1 cellular context compared by ENCODE assay signal in the genomic region with DNA sequence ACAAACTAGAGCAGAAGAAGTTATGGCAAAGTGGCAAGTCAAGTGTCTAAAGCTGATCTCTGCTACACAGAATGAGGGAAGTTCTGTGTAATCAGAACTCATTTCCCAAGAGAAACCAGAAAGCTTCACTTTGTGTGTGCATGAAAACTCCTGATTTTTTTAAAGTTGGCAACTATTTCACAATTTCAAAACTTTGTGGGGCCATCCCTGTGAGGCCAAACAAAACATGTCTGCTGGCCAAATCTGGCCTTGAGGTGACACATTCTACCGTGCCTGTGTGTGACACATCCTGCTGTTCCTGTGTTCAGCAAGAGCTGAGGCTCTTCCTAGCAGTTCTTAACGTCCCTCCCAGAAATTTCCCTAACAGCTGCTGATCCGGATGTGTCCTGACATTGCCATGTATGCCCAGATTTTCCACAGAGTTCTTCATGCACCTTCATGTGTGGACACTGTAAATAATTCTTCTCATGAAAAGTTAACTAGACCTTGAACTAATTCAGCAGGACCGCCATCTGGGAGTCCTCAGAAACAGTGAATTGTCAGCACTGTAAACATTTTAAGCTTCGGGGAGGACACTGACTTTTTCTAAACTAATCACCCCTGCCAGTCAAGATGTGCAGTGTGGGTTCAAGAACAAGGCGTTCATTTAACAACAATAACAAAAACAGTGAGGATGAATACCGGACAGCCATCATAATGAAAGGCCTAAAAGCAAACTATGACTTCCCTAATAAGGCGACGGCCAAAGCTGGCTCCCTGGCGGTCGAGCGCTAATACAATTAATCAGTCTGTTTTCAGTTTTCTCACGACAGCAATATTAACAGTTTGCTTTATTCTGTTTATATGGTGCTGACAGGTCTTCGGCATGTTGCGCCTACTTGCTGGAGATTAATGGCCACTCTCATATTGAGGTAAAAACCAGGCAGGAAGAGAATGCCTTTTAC.
TF ChIP-seq lines count a peak whose summit lies in the region.

No MANE protein-coding gene starts in this region.

TF ChIP-seq in HepG2, 621 proteins besides CTCF, POLR2A, EP300 and RAD21 (continued from another document and continues in another):
- TF ChIP-seq, protein P1, sequence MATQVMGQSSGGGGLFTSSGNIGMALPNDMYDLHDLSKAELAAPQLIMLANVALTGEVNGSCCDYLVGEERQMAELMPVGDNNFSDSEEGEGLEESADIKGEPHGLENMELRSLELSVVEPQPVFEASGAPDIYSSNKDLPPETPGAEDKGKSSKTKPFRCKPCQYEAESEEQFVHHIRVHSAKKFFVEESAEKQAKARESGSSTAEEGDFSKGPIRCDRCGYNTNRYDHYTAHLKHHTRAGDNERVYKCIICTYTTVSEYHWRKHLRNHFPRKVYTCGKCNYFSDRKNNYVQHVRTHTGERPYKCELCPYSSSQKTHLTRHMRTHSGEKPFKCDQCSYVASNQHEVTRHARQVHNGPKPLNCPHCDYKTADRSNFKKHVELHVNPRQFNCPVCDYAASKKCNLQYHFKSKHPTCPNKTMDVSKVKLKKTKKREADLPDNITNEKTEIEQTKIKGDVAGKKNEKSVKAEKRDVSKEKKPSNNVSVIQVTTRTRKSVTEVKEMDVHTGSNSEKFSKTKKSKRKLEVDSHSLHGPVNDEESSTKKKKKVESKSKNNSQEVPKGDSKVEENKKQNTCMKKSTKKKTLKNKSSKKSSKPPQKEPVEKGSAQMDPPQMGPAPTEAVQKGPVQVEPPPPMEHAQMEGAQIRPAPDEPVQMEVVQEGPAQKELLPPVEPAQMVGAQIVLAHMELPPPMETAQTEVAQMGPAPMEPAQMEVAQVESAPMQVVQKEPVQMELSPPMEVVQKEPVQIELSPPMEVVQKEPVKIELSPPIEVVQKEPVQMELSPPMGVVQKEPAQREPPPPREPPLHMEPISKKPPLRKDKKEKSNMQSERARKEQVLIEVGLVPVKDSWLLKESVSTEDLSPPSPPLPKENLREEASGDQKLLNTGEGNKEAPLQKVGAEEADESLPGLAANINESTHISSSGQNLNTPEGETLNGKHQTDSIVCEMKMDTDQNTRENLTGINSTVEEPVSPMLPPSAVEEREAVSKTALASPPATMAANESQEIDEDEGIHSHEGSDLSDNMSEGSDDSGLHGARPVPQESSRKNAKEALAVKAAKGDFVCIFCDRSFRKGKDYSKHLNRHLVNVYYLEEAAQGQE (IDR thresholded peaks at IDR 0.05; ENCODE audit: borderline replicate concordance in 1 of 2, low read depth in 1 of 2, low read length in 2 of 2): 0 out of 4 replicates have a peak, but pooled peaks of 1 of the 2 experiments have one; percentile 8
- TF ChIP-seq ZNF331 (CRISPR knock-in tag; IDR thresholded peaks at IDR 0.05) (peak; percentile 86; the same call in 1 of the 2 replicates), ETV6 (CRISPR knock-in tag; conservative IDR thresholded peaks at IDR 0.05) (peak; percentile 58; the same call in 1 of the 2 replicates), IRX3 (CRISPR knock-in tag; IDR thresholded peaks at IDR 0.05; ENCODE audit: borderline replicate concordance, low read depth) (no peak; the same call in 1 of the 2 replicates), ZNF282 (IDR thresholded peaks at IDR 0.05; ENCODE audit: partially characterized antibody) (no peak), TCF12 (IDR thresholded peaks at IDR 0.05) (no peak), TCF12 (CRISPR knock-in tag; IDR thresholded peaks at IDR 0.05) (no peak), PHF5A (CRISPR knock-in tag; IDR thresholded peaks at IDR 0.05; ENCODE audit: low read depth, unreplicated experiment) (peak; percentile 26), HDAC6 (IDR thresholded peaks at IDR 0.05; ENCODE audit: low read depth, low read length) (no peak), MXI1 (IDR thresholded peaks at IDR 0.05; ENCODE audit: borderline replicate concordance, low read depth, low read length) (peak; percentile 86; the same call in 2 of the 3 replicates), ZNF878 (CRISPR knock-in tag; IDR thresholded peaks at IDR 0.05) (no peak), MLLT10 (CRISPR knock-in tag; IDR thresholded peaks at IDR 0.05) (no peak), ZMYM3 (CRISPR knock-in tag; IDR thresholded peaks at IDR 0.05) (peak; percentile 86), ZNF782 (CRISPR knock-in tag; IDR thresholded peaks at IDR 0.05; ENCODE audit: borderline replicate concordance) (0 out of 2 replicates have a peak, but pooled peaks have one; percentile 41), HMG20A (CRISPR knock-in tag; IDR thresholded peaks at IDR 0.05; ENCODE audit: borderline replicate concordance) (peak; percentile 87; the same call in 1 of the 2 replicates), SP5 (CRISPR knock-in tag; IDR thresholded peaks at IDR 0.05; ENCODE audit: borderline replicate concordance, low read depth) (peak; percentile 32), ZNF3 (CRISPR knock-in tag; IDR thresholded peaks at IDR 0.05) (peak; percentile 67), FOXA1 (IDR thresholded peaks at IDR 0.05) (no peak), FOXA1 (CRISPR knock-in tag; IDR thresholded peaks at IDR 0.05) (no peak), GFI1 (CRISPR knock-in tag; IDR thresholded peaks at IDR 0.05; ENCODE audit: borderline replicate concordance) (peak; percentile 60; the same call in 1 of the 2 replicates), KDM5B (CRISPR knock-in tag; IDR thresholded peaks at IDR 0.05; ENCODE audit: borderline replicate concordance) (peak; percentile 50; the same call in 1 of the 2 replicates), MIER2 (CRISPR knock-in tag; IDR thresholded peaks at IDR 0.05) (peak; percentile 60; the same call in 1 of the 2 replicates), ZFP62 (CRISPR knock-in tag; IDR thresholded peaks at IDR 0.05) (no peak), ZNF232 (CRISPR knock-in tag; IDR thresholded peaks at IDR 0.05; ENCODE audit: borderline replicate concordance) (peak; percentile 92; the same call in 1 of the 2 replicates), BHLHE40 (IDR thresholded peaks at IDR 0.05; ENCODE audit: low read length) (peak; percentile 71; the same call in 1 of the 2 replicates), ZNF629 (CRISPR knock-in tag; conservative IDR thresholded peaks at IDR 0.05) (0 out of 2 replicates have a peak, but pooled peaks have one; percentile 40), KDM4B (CRISPR knock-in tag; IDR thresholded peaks at IDR 0.05) (no peak), PHF21A (CRISPR knock-in tag; IDR thresholded peaks at IDR 0.05) (peak; percentile 67; the same call in 1 of the 2 replicates), ZBTB7B (CRISPR knock-in tag; IDR thresholded peaks at IDR 0.05) (peak; percentile 55), SIN3A (IDR thresholded peaks at IDR 0.05; ENCODE audit: borderline replicate concordance, low read depth, low read length) (peak; percentile 79; the same call in 1 of the 2 replicates), ZNF703 (CRISPR knock-in tag; IDR thresholded peaks at IDR 0.05; ENCODE audit: borderline replicate concordance) (0 out of 2 replicates have a peak, but pooled peaks have one; percentile 63), MEIS1 (CRISPR knock-in tag; IDR thresholded peaks at IDR 0.05; ENCODE audit: borderline replicate concordance) (peak; percentile 70), MYC (CRISPR knock-in tag; IDR thresholded peaks at IDR 0.05; ENCODE audit: borderline replicate concordance) (peak; percentile 41; the same call in 1 of the 2 replicates)
- TF ChIP-seq, protein P2, sequence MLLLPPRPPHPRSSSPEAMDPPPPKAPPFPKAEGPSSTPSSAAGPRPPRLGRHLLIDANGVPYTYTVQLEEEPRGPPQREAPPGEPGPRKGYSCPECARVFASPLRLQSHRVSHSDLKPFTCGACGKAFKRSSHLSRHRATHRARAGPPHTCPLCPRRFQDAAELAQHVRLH (CRISPR knock-in tag; IDR thresholded peaks at IDR 0.05; ENCODE audit: borderline replicate concordance, low read depth): 0 out of 2 replicates have a peak, but pooled peaks have one; percentile 31
- TF ChIP-seq, protein P3, sequence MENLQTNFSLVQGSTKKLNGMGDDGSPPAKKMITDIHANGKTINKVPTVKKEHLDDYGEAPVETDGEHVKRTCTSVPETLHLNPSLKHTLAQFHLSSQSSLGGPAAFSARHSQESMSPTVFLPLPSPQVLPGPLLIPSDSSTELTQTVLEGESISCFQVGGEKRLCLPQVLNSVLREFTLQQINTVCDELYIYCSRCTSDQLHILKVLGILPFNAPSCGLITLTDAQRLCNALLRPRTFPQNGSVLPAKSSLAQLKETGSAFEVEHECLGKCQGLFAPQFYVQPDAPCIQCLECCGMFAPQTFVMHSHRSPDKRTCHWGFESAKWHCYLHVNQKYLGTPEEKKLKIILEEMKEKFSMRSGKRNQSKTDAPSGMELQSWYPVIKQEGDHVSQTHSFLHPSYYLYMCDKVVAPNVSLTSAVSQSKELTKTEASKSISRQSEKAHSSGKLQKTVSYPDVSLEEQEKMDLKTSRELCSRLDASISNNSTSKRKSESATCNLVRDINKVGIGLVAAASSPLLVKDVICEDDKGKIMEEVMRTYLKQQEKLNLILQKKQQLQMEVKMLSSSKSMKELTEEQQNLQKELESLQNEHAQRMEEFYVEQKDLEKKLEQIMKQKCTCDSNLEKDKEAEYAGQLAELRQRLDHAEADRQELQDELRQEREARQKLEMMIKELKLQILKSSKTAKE (CRISPR knock-in tag; IDR thresholded peaks at IDR 0.05; ENCODE audit: borderline replicate concordance): peak; percentile 8; the same call in 1 of the 2 replicates
- TF ChIP-seq, protein P4, sequence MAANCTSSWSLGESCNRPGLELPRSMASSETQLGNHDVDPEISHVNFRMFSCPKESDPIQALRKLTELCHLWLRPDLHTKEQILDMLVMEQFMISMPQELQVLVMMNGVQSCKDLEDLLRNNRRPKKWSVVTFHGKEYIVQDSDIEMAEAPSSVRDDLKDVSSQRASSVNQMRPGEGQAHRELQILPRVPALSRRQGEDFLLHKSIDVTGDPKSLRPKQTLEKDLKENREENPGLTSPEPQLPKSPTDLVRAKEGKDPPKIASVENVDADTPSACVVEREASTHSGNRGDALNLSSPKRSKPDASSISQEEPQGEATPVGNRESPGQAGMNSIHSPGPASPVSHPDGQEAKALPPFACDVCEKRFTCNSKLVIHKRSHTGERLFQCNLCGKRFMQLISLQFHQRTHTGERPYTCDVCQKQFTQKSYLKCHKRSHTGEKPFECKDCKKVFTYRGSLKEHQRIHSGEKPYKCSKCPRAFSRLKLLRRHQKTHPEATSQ (CRISPR knock-in tag; IDR thresholded peaks at IDR 0.05; ENCODE audit: borderline replicate concordance): peak; percentile 73; the same call in 1 of the 2 replicates
- TF ChIP-seq, protein P5, sequence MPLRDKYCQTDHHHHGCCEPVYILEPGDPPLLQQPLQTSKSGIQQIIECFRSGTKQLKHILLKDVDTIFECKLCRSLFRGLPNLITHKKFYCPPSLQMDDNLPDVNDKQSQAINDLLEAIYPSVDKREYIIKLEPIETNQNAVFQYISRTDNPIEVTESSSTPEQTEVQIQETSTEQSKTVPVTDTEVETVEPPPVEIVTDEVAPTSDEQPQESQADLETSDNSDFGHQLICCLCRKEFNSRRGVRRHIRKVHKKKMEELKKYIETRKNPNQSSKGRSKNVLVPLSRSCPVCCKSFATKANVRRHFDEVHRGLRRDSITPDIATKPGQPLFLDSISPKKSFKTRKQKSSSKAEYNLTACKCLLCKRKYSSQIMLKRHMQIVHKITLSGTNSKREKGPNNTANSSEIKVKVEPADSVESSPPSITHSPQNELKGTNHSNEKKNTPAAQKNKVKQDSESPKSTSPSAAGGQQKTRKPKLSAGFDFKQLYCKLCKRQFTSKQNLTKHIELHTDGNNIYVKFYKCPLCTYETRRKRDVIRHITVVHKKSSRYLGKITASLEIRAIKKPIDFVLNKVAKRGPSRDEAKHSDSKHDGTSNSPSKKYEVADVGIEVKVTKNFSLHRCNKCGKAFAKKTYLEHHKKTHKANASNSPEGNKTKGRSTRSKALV (CRISPR knock-in tag; IDR thresholded peaks at IDR 0.05): peak; percentile 87
- TF ChIP-seq, protein P6, sequence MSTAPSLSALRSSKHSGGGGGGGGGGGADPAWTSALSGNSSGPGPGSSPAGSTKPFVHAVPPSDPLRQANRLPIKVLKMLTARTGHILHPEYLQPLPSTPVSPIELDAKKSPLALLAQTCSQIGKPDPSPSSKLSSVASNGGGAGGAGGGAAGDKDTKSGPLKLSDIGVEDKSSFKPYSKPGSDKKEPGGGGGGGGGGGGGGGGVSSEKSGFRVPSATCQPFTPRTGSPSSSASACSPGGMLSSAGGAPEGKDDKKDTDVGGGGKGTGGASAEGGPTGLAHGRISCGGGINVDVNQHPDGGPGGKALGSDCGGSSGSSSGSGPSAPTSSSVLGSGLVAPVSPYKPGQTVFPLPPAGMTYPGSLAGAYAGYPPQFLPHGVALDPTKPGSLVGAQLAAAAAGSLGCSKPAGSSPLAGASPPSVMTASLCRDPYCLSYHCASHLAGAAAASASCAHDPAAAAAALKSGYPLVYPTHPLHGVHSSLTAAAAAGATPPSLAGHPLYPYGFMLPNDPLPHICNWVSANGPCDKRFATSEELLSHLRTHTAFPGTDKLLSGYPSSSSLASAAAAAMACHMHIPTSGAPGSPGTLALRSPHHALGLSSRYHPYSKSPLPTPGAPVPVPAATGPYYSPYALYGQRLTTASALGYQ (CRISPR knock-in tag; IDR thresholded peaks at IDR 0.05): peak; percentile 82
- TF ChIP-seq, protein P7, sequence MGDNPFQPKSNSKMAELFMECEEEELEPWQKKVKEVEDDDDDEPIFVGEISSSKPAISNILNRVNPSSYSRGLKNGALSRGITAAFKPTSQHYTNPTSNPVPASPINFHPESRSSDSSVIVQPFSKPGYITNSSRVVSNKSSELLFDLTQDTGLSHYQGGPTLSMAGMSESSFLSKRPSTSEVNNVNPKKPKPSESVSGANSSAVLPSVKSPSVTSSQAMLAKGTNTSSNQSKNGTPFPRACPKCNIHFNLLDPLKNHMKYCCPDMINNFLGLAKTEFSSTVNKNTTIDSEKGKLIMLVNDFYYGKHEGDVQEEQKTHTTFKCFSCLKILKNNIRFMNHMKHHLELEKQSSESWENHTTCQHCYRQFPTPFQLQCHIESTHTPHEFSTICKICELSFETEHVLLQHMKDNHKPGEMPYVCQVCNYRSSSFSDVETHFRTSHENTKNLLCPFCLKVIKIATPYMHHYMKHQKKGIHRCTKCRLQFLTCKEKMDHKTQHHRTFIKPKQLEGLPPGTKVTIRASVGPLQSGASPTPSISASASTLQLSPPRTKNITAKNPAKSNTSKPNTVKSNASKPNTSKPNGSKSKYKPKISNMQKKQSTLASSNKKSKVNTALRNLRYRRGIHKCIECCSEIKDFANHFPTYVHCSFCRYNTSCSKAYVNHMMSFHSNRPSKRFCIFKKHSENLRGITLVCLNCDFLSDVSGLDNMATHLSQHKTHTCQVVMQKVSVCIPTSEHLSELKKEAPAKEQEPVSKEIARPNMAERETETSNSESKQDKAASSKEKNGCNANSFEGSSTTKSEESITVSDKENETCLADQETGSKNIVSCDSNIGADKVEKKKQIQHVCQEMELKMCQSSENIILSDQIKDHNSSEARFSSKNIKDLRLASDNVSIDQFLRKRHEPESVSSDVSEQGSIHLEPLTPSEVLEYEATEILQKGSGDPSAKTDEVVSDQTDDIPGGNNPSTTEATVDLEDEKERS (CRISPR knock-in tag; IDR thresholded peaks at IDR 0.05): peak; percentile 91; the same call in 1 of the 2 replicates
- TF ChIP-seq, protein P8, sequence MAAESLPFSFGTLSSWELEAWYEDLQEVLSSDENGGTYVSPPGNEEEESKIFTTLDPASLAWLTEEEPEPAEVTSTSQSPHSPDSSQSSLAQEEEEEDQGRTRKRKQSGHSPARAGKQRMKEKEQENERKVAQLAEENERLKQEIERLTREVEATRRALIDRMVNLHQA (CRISPR knock-in tag; IDR thresholded peaks at IDR 0.05): no peak; the same call in 1 of the 2 replicates
- TF ChIP-seq, protein P9, sequence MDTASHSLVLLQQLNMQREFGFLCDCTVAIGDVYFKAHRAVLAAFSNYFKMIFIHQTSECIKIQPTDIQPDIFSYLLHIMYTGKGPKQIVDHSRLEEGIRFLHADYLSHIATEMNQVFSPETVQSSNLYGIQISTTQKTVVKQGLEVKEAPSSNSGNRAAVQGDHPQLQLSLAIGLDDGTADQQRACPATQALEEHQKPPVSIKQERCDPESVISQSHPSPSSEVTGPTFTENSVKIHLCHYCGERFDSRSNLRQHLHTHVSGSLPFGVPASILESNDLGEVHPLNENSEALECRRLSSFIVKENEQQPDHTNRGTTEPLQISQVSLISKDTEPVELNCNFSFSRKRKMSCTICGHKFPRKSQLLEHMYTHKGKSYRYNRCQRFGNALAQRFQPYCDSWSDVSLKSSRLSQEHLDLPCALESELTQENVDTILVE (CRISPR knock-in tag; IDR thresholded peaks at IDR 0.05): peak; percentile 81
